In genomic region chr7:24898691-24899090, GRCh38 we compare ENCODE assay signal across 1 cellular context.
TF ChIP-seq lines count a peak whose summit lies in the region.

No MANE protein-coding gene starts in this region.

TF ChIP-seq in SK-N-SH, 30 proteins besides CTCF, POLR2A, EP300 and RAD21 (continued from another document):
- peak; percentile 86 for TF ChIP-seq PBX3 (IDR thresholded peaks at IDR 0.05)
